ENCODE assay signal across 1 cellular context in genomic region chr9:128218518-128219389, GRCh38.
TF ChIP-seq lines count a peak whose summit lies in the region.

No MANE protein-coding gene starts in this region.

TF ChIP-seq in HepG2, 621 proteins besides CTCF, POLR2A, EP300 and RAD21 (continued from another document):
- TF ChIP-seq ZNF574 (CRISPR knock-in tag; IDR thresholded peaks at IDR 0.05) = 0 out of 2 replicates have a peak, but pooled peaks have one; percentile 9
- no peak for TF ChIP-seq ZNF839 (CRISPR knock-in tag; IDR thresholded peaks at IDR 0.05; ENCODE audit: borderline replicate concordance)
- 0 out of 2 replicates have a peak, but pooled peaks have one; percentile 19 for TF ChIP-seq TBX2 (CRISPR knock-in tag; IDR thresholded peaks at IDR 0.05; ENCODE audit: borderline replicate concordance)
- TF ChIP-seq ZFP91 (CRISPR knock-in tag; IDR thresholded peaks at IDR 0.05; ENCODE audit: borderline replicate concordance) = peak; percentile 25; the same call in 1 of the 2 replicates
- TF ChIP-seq ZNF333 (CRISPR knock-in tag; IDR thresholded peaks at IDR 0.05; ENCODE audit: borderline replicate concordance) = no peak
- TF ChIP-seq MEIS2 (CRISPR knock-in tag; IDR thresholded peaks at IDR 0.05) = no peak
- TF ChIP-seq PCBP1 (IDR thresholded peaks at IDR 0.05; ENCODE audit: borderline replicate concordance, low read depth, low read length) = no peak
- TF ChIP-seq SP4 (CRISPR knock-in tag; IDR thresholded peaks at IDR 0.05) = peak; percentile 54; the same call in 1 of the 2 replicates
